ENCODE assay signal across 12 cellular contexts in genomic region chr7:101232141-101232821, GRCh38. TPM values are rescaled to one million over a fixed set of nuclear protein-coding genes. Genes with fewer than 3 reads are reported as not detected.
DNase-seq lines count a peak whose midpoint lies in the region; TF ChIP-seq lines count a peak whose summit lies in the region.
"Had no signal": no experiment of that assay in that cellular context is flagged by ENCODE, and none has a peak within 500 bp of the region (broad histone marks: within the 10 kb centered on the region; RNA-seq: fewer than 3 reads in every experiment).

No MANE protein-coding gene starts in this region.

- H3K36me3 ChIP-seq in mammary epithelial cell (ENCODE audit: insufficient read depth, low read length): no peaks in the 10 kb centered on the region

- H3K4me1 ChIP-seq in mammary epithelial cell (ENCODE audit: insufficient read depth, low read length): peaks cover 11% of the 10 kb centered on the region

- H3K4me2 ChIP-seq in mammary epithelial cell (ENCODE audit: insufficient read depth, low read depth, low read length): peak overlapping the region; percentile 92

- H3K9me3 ChIP-seq in mammary epithelial cell (replicated peaks; ENCODE audit: insufficient read depth, low read length): no peaks in the 10 kb centered on the region

- peak overlapping the region; percentile 21 for H3K9ac ChIP-seq in mammary epithelial cell (ENCODE audit: insufficient read depth, low read length)

- 2% methylated on average over 9 of the region's 51 CpGs for WGBS in mammary epithelial cell (ENCODE audit: low coverage, missing lambda C conversion rate)

- H2AFZ ChIP-seq in mammary epithelial cell (ENCODE audit: low read depth, low read length): peak overlapping the region; percentile 77

- H3K27me3 Mint-ChIP-seq in type B pancreatic cell: no peaks in the 10 kb centered on the region
- H3K27me3 Mint-ChIP-seq: IgD-negative memory B cell had no signal

- in situ Hi-C loops in mammary epithelial cell (cut with MboI; ENCODE audit: low sequenced_read_pairs in 2 of 2): no loop called here

- H3K79me2 ChIP-seq in mammary epithelial cell (ENCODE audit: insufficient read depth, low read length): no peaks in the 10 kb centered on the region

- H3K4me1 Mint-ChIP-seq in type B pancreatic cell (ENCODE audit: unreplicated experiment): peaks cover 9% of the 10 kb centered on the region

- peak; percentile 34 for DNase-seq in NCI-H1436 (lab: John Stamatoyannopoulos, UW)
- DNase-seq in NCI-H1436 treated with DMSO at 0.1 percent for 48 hours (lab: John Stamatoyannopoulos, UW): no peak
- DNase-seq in mammary epithelial cell: peak; percentile 73
- peak; percentile 77 for DNase-seq in left kidney (ENCODE audit: low read depth, low spot score)
- no peak for DNase-seq in type B pancreatic cell (ENCODE audit: extremely low spot score, unreplicated experiment)
- DNase-seq in stimulated activated naive CD4-positive, alpha-beta T cell treated with Interleukin-2 at 50 U/mL for 16 hours (lab: John Stamatoyannopoulos, UW): no peak
- no peak for DNase-seq in occipital lobe (lab: John Stamatoyannopoulos, UW)
- no peak for DNase-seq in activated CD4-positive, alpha-beta T cell treated with anti-CD3 and anti-CD28 coated beads, Interleukin-2, amount 50 U/mL, for 4 hours
- DNase-seq: activated CD4-positive, alpha-beta T cell treated with anti-CD3 and anti-CD28 coated beads for 4 hours; stimulated activated CD4-positive, alpha-beta T cell treated with anti-CD3 and anti-CD28 coated beads, Interleukin-1b, Interleukin-23, amount 100 ng/mL, for 48 hours had no signal

- peak overlapping the region; percentile 78 for H3K4me3 Mint-ChIP-seq in type B pancreatic cell
- H3K4me3 Mint-ChIP-seq: IgD-negative memory B cell had no signal

- H3K27ac Mint-ChIP-seq in type B pancreatic cell: peak overlapping the region; percentile 42

- no peaks in the 10 kb centered on the region for H3K27me3 ChIP-seq in mammary epithelial cell (ENCODE audit: insufficient read depth, low read length)

- intact Hi-C loops in mammary epithelial cell (cut with micrococcal nuclease): no loop called here

- dilution Hi-C loops in mammary epithelial cell (cut with HindIII; ENCODE audit: low sequenced_read_pairs): no loop called here

- no peaks in the 10 kb centered on the region for H3K36me3 Mint-ChIP-seq in type B pancreatic cell
- H3K36me3 Mint-ChIP-seq: IgD-negative memory B cell had no signal

- H3K27ac ChIP-seq in mammary epithelial cell (ENCODE audit: insufficient read depth, low read depth, low read length): peak overlapping the region; percentile 39

- CTCF ChIA-PET in mammary epithelial cell (lab: Charles Lee; ENCODE audit: low non-redundant PET): interaction anchor here (0.5 to 0.7 kb wide), 3 partner anchors 12 to 272 kb away, joined by 3 to 35 read pairs (median 3); partner anchors contain the start of gene ZNHIT1

- no peaks in the 10 kb centered on the region for H4K20me1 ChIP-seq in mammary epithelial cell (ENCODE audit: insufficient read depth, low read length)

- no peaks in the 10 kb centered on the region for H3K9me3 Mint-ChIP-seq in type B pancreatic cell
- H3K9me3 Mint-ChIP-seq: IgD-negative memory B cell had no signal

- TF ChIP-seq CTCF in mammary epithelial cell (conservative IDR thresholded peaks at IDR 0.05 in 1 of 2, IDR thresholded peaks at IDR 0.05 in 1 of 2; ENCODE audit: extremely low read depth in 1 of 2, insufficient read depth in 1 of 2, low read depth in 1 of 2, low read length in 2 of 2): no peak
- TF ChIP-seq CTCF in type B pancreatic cell (conservative IDR thresholded peaks at IDR 0.05): no peak

- peak overlapping the region; percentile 42 to 56 (median 47) for H3K4me3 ChIP-seq in mammary epithelial cell (replicated peaks in 1 of 3; ENCODE audit: insufficient read depth in 1 of 3, low read depth in 2 of 3, low read length in 3 of 3)

- BruUV-seq in mammary epithelial cell (replicated peaks; lab: Mats Ljungman, UMichigan): TSS peak; percentile 53

RNA-seq across cellular contexts. Expression of gene CLDN15, which starts 5.3 kb away (rescaled TPM):
- total RNA-seq in mammary epithelial cell (1 to 10 TPM; 3.0 to 6.6 TPM), type B pancreatic cell (ENCODE audit: low replicate concordance) (9.5 and 16.3 TPM in 2 replicates), occipital lobe (6.4 TPM)
- 2.6 TPM for polyA plus RNA-seq in mammary epithelial cell
- not detected for polyA minus RNA-seq in mammary epithelial cell

RNA-seq across cellular contexts. Expression of gene FIS1, which starts 12.6 kb away (rescaled TPM):
- total RNA-seq in mammary epithelial cell (100 to 1,000 TPM; 106 to 160 TPM), type B pancreatic cell (ENCODE audit: low replicate concordance) (110 and 114 TPM in 2 replicates), occipital lobe (59.9 TPM)
- 343 TPM for polyA plus RNA-seq in mammary epithelial cell
- polyA minus RNA-seq in mammary epithelial cell: 81.8 TPM

RNA-seq across cellular contexts. Expression of gene ZNHIT1, which starts 14.3 kb away (rescaled TPM):
- 10 to 100 TPM; 61.3 to 70.2 TPM for total RNA-seq in mammary epithelial cell
- polyA plus RNA-seq in mammary epithelial cell: 52.5 TPM
- 61.9 TPM for polyA minus RNA-seq in mammary epithelial cell
- 61.1 and 68.7 TPM in 2 replicates for total RNA-seq in type B pancreatic cell (ENCODE audit: low replicate concordance)
- total RNA-seq in occipital lobe: 35.7 TPM

RNA-seq across cellular contexts. Expression of gene PLOD3, which starts 14.9 kb away (rescaled TPM):
- total RNA-seq in mammary epithelial cell: 100 to 1,000 TPM in 1 of 2 donors, 10 to 100 TPM in 1; 84.9 to 133 TPM
- polyA plus RNA-seq in mammary epithelial cell: 112 TPM
- polyA minus RNA-seq in mammary epithelial cell: 152 TPM
- 37.5 and 65.7 TPM in 2 replicates for total RNA-seq in type B pancreatic cell (ENCODE audit: low replicate concordance)
- total RNA-seq in occipital lobe: 10.5 TPM

RNA-seq across cellular contexts. Expression of gene MOGAT3, which starts 31.4 kb away (rescaled TPM):
- total RNA-seq in mammary epithelial cell (not detected), type B pancreatic cell (ENCODE audit: low replicate concordance) (0.94 and 1.1 TPM in 2 replicates), occipital lobe (not detected)
- not detected for polyA plus RNA-seq in mammary epithelial cell
- not detected for polyA minus RNA-seq in mammary epithelial cell
- total RNA-seq: A673 had no signal
- polyA plus RNA-seq: IgD-negative memory B cell had no signal

Comparison
In these comparisons a context has a peak if more than half of its experiments do, and no peak if none do; other contexts are left out.
1. DNase-seq: peak in NCI-H1436 (single experiment), mammary epithelial cell (single experiment) and left kidney (single experiment); none in NCI-H1436 treated with DMSO at 0.1 percent for 48 hours (single experiment), type B pancreatic cell (single experiment), stimulated activated naive CD4-positive, alpha-beta T cell treated with Interleukin-2 at 50 U/mL for 16 hours (single experiment), occipital lobe (single experiment) and activated CD4-positive, alpha-beta T cell treated with anti-CD3 and anti-CD28 coated beads, Interleukin-2, amount 50 U/mL, for 4 hours (0 of 2).